ENCODE assay signal across 8 cellular contexts in genomic region chr10:70477661-70478162, GRCh38. TPM values are rescaled to one million over a fixed set of nuclear protein-coding genes. Genes with fewer than 3 reads are reported as not detected.
DNase-seq lines count a peak whose midpoint lies in the region; ATAC-seq and TF ChIP-seq lines count a peak whose summit lies in the region.

No MANE protein-coding gene starts in this region.

- H3K27ac ChIP-seq in SK-N-SH (ENCODE audit: low read depth in 2 of 2, low read length in 1 of 2) (peak overlapping the region in 1 of 2 experiments; percentile 50; a peak in 1 of 4 replicates), stomach (peak overlapping the region in 4 of 5 donors; percentile 73 to 91 (median 78))
- no peak overlapping the region for H3K27ac ChIP-seq in effector memory CD4-positive, alpha-beta T cell (ENCODE audit: insufficient read depth, low read length, poor library complexity, severe bottlenecking)

- no peaks in the 10 kb centered on the region for H3K9me3 Mint-ChIP-seq in nephron

- DNase-seq in SK-N-SH (peak; percentile 68), stomach (no peak), KG1 (lab: John Stamatoyannopoulos, UW) (no peak)
- peak; percentile 73 for DNase-seq in activated CD4-positive, alpha-beta T cell treated with anti-CD3 and anti-CD28 coated beads, Interleukin-2, amount 50 U/mL, for 1 hour
- DNase-seq in effector memory CD4-positive, alpha-beta T cell = peak; percentile 70 to 75 (median 73)

- intact Hi-C loops in stomach (cut with DNase I; ENCODE audit: low total_unique reads) = no loop called here

- H3K4me2 ChIP-seq in SK-N-SH = peak overlapping the region; percentile 82; the same call in 1 of the 2 replicates

- 38% methylated on average over 11 of the region's 27 CpGs for WGBS in SK-N-SH (ENCODE audit: low lambda C conversion rate)
- WGBS in stomach, 5 donors = 6 to 10% (median 8%) methylated on average over 22 to 27 of the region's 27 CpGs

- TF ChIP-seq EP300 in SK-N-SH (IDR thresholded peaks at IDR 0.05; ENCODE audit: borderline replicate concordance in 1 of 2, low read depth in 1 of 2, low read length in 1 of 2) = no peak
- TF ChIP-seq EP300 in stomach (IDR thresholded peaks at IDR 0.05) = no peak

- H3F3A ChIP-seq in SK-N-SH (replicated peaks; ENCODE audit: insufficient read depth) = no peaks in the 10 kb centered on the region

- ATAC-seq in SK-N-SH treated with all-trans-retinoic acid at 6 μM for 48 hours = no peak
- ATAC-seq in HG03565 (IDR thresholded peaks at IDR 0.05; ENCODE audit: unreplicated experiment) = no peak

- H3K4me3 Mint-ChIP-seq in nephron = peak overlapping the region; percentile 83 to 85 (median 85)

- TF ChIP-seq POLR2A in stomach (IDR thresholded peaks at IDR 0.05) = no peak

- no peak for TF ChIP-seq CTCF in SK-N-SH (IDR thresholded peaks at IDR 0.05)
- TF ChIP-seq CTCF in nephron (IDR thresholded peaks at IDR 0.05; ENCODE audit: unreplicated experiment in 3 of 3) = no peak
- no peak for TF ChIP-seq CTCF in stomach (IDR thresholded peaks at IDR 0.05)

- H3K27me3 ChIP-seq in SK-N-SH (ENCODE audit: insufficient read depth) = peaks cover 45% of the 10 kb centered on the region; the same call in 1 of the 2 replicates
- no peaks in the 10 kb centered on the region for H3K27me3 ChIP-seq in effector memory CD4-positive, alpha-beta T cell (replicated peaks; ENCODE audit: control insufficient read depth, insufficient read depth, low read length, poor library complexity, severe bottlenecking)
- H3K27me3 ChIP-seq in stomach = peaks cover 0 to 39% (median 17%) of the 10 kb centered on the region in 3 donors

- H3K9me3 ChIP-seq in SK-N-SH (no peaks in the 10 kb centered on the region), stomach (no peaks in the 10 kb centered on the region)
- no peaks in the 10 kb centered on the region for H3K9me3 ChIP-seq in effector memory CD4-positive, alpha-beta T cell (ENCODE audit: control insufficient read depth, low read length)

- peaks cover 0 to 55% of the 10 kb centered on the region in 2 experiments; a peak in 1 of 4 replicates for H3K4me1 ChIP-seq in SK-N-SH (ENCODE audit: control insufficient read depth in 1 of 2, insufficient read depth in 2 of 2, low read depth in 1 of 2, low read length in 1 of 2)
- peaks cover 36% of the 10 kb centered on the region for H3K4me1 ChIP-seq in effector memory CD4-positive, alpha-beta T cell (ENCODE audit: control insufficient read depth, insufficient read depth, low read length, poor library complexity, severe bottlenecking)
- H3K4me1 ChIP-seq in stomach = peaks cover 34 to 54% (median 46%) of the 10 kb centered on the region in 4 donors

- H3K36me3 Mint-ChIP-seq in nephron (ENCODE audit: low read depth) = no peaks in the 10 kb centered on the region

- peak overlapping the region; percentile 49 to 53; a peak in 3 of 4 replicates for H3K4me3 ChIP-seq in SK-N-SH (ENCODE audit: low read depth in 2 of 2, low read length in 1 of 2)
- peak overlapping the region; percentile 46 for H3K4me3 ChIP-seq in effector memory CD4-positive, alpha-beta T cell (ENCODE audit: insufficient read depth, low read depth, low read length, poor library complexity, severe bottlenecking)
- H3K4me3 ChIP-seq in stomach = peak overlapping the region; percentile 60 to 66 (median 62)

- H3K27me3 Mint-ChIP-seq in nephron (ENCODE audit: low read depth) = peaks cover 44% of the 10 kb centered on the region

- POLR2A ChIA-PET in SK-N-SH (lab: Yijun Ruan, JAX) = interaction anchor here (0.8 to 1.5 kb wide), 2 partner anchors 14 to 23 kb away, joined by 3 to 4 read pairs; no protein-coding TSS in a partner anchor

- no peak overlapping the region for H3K9ac ChIP-seq in SK-N-SH

- peak overlapping the region in 1 of 3 experiments; percentile 29 for H3K27ac Mint-ChIP-seq in nephron

- H3K4me1 Mint-ChIP-seq in nephron = peaks cover 56% of the 10 kb centered on the region

- no peak overlapping the region for H2AFZ ChIP-seq in SK-N-SH (ENCODE audit: low read depth)

- CTCF ChIA-PET in SK-N-SH (lab: Yijun Ruan, JAX) = interaction anchor here (0.6 to 6.5 kb wide), 5 partner anchors 8 to 352 kb away, joined by 3 to 44 read pairs (median 4); no protein-coding TSS in a partner anchor

- no peaks in the 10 kb centered on the region for H3K79me2 ChIP-seq in SK-N-SH (ENCODE audit: insufficient read depth)

- TF ChIP-seq RAD21 in SK-N-SH (IDR thresholded peaks at IDR 0.05; ENCODE audit: low read length) = no peak

- no peaks in the 10 kb centered on the region for H4K20me1 ChIP-seq in SK-N-SH (ENCODE audit: insufficient read depth)

- no peaks in the 10 kb centered on the region for H3K9me2 ChIP-seq in SK-N-SH

- H3K36me3 ChIP-seq in SK-N-SH (replicated peaks in 1 of 2; ENCODE audit: control insufficient read depth in 1 of 2, insufficient read depth in 2 of 2, low read length in 1 of 2) (no peaks in the 10 kb centered on the region), stomach (no peaks in the 10 kb centered on the region)
- H3K36me3 ChIP-seq in effector memory CD4-positive, alpha-beta T cell (ENCODE audit: control insufficient read depth, insufficient read depth, low read length) = no peaks in the 10 kb centered on the region

TF ChIP-seq in SK-N-SH, 30 proteins besides CTCF, POLR2A, EP300 and RAD21:
- TF ChIP-seq FOXM1 (IDR thresholded peaks at IDR 0.05; ENCODE audit: low read depth) = no peak

TF ChIP-seq in SK-N-SH treated with all-trans-retinoic acid at 6 μM for 48 hours, 23 proteins besides CTCF, POLR2A, EP300 and RAD21 (continues in another document):
- no peak for TF ChIP-seq CREB5 (CRISPR knock-in tag; IDR thresholded peaks at IDR 0.05; ENCODE audit: low read depth)
- no peak for TF ChIP-seq POU6F1 (CRISPR knock-in tag; IDR thresholded peaks at IDR 0.05; ENCODE audit: borderline replicate concordance, low read depth)
- TF ChIP-seq TOX (CRISPR knock-in tag; IDR thresholded peaks at IDR 0.05; ENCODE audit: borderline replicate concordance) = no peak
- TF ChIP-seq ZNF8 (CRISPR knock-in tag; IDR thresholded peaks at IDR 0.05) = no peak
- TF ChIP-seq GLIS3 (CRISPR knock-in tag; IDR thresholded peaks at IDR 0.05) = no peak
- no peak for TF ChIP-seq ARNTL (CRISPR knock-in tag; IDR thresholded peaks at IDR 0.05; ENCODE audit: borderline replicate concordance, low read depth)
- TF ChIP-seq CSDC2 (CRISPR knock-in tag; IDR thresholded peaks at IDR 0.05) = no peak
- no peak for TF ChIP-seq ZC3H10 (CRISPR knock-in tag; IDR thresholded peaks at IDR 0.05)
- no peak for TF ChIP-seq PATZ1 (CRISPR knock-in tag; IDR thresholded peaks at IDR 0.05; ENCODE audit: borderline replicate concordance)
- TF ChIP-seq ZNF70 (CRISPR knock-in tag; IDR thresholded peaks at IDR 0.05) = no peak
- TF ChIP-seq ZNF565 (CRISPR knock-in tag; conservative IDR thresholded peaks at IDR 0.05; ENCODE audit: low read depth) = no peak

RNA-seq across cellular contexts. Expression of gene PALD1, which starts 0.9 kb away (rescaled TPM):
- polyA plus RNA-seq in SK-N-SH (2012; rRNA removed) (0.16 and 0.19 TPM in 2 replicates), stomach (1 to 10 TPM; 2.4 to 3.0 (median 2.7) TPM)
- polyA plus RNA-seq in SK-N-SH (2012; cell fraction: cytosol; rRNA removed) = 0.14 and 0.35 TPM in 2 replicates
- 0.38 and 0.56 TPM in 2 replicates for polyA plus RNA-seq in SK-N-SH (2012; cell fraction: nucleus; rRNA removed)
- total RNA-seq in stomach = 10 to 100 TPM in 2 of 5 donors, 1 to 10 TPM in 3; 3.6 to 25.1 (median 8.1) TPM

RNA-seq across cellular contexts. Expression of gene NODAL, which starts 36.2 kb away (rescaled TPM):
- not detected in 2 replicates for polyA plus RNA-seq in SK-N-SH (2012; rRNA removed)
- polyA plus RNA-seq in SK-N-SH (2012; cell fraction: cytosol; rRNA removed) = not detected in 2 replicates
- not detected in 2 replicates for polyA plus RNA-seq in SK-N-SH (2012; cell fraction: nucleus; rRNA removed)
- total RNA-seq in stomach = not detected
- not detected for polyA plus RNA-seq in stomach

Comparison
In these comparisons a context has a peak if more than half of its experiments do, and no peak if none do; other contexts are left out.
1. DNase-seq: peak in SK-N-SH (single experiment), activated CD4-positive, alpha-beta T cell treated with anti-CD3 and anti-CD28 coated beads, Interleukin-2, amount 50 U/mL, for 1 hour (single experiment) and effector memory CD4-positive, alpha-beta T cell (3 of 3); none in stomach (single experiment) and KG1 (single experiment).
2. Peak in every context shown above with its lines, with median percentiles within 50 percentile points of each other: H3K4me3 ChIP-seq.